Comparison of ENCODE assay signal across 10 cellular contexts in the genomic region with DNA sequence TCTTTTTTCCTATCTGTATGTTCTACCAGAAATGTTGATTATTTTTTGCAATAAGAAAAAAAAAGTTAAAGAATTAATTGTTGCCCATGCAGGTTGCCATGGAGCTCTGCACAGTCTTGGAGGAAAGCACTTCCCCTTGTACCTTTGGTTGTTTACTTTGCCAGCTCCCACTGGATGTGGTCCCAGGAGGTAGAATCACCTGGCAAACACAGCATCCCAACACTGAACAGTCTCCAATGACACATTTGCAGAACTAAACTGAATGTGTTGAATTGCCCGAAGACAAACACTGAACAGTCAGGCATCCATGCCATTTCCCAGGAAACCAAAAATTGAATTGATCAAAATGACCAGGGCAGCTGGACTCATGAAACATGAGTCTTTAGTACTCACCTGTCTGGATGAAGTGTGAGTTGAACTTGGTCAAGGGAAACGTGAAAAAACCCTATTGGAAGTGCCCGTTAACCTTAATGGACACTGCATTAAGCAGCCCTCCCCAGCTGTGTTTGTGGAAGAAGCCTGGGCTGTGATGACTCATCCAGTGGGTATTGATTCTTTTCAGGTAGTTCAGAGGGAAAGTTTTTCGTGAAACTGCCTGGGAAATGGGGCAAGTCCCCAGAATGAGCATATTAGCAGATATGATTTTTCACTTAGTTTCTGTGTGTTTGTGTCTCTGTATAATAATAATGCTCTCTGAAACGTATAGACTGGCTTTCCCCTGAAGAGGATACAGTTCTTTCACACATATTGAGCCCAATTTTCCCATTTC.
DNase-seq lines count a peak whose midpoint lies in the region; ATAC-seq, FAIRE-seq and TF ChIP-seq lines count a peak whose summit lies in the region.
"Had no signal": no experiment of that assay in that cellular context is flagged by ENCODE, and none has a peak within 500 bp of the region (broad histone marks: within the 10 kb centered on the region; RNA-seq: fewer than 3 reads in every experiment).

No MANE protein-coding gene starts in this region.

- H3K4me3 ChIP-seq in A549 = no peak overlapping the region
- H3K4me3 ChIP-seq: heart right ventricle had no signal

- CTCF ChIA-PET in A549 (lab: Yijun Ruan, JAX) = interaction anchor here (0.8 kb wide), 1 partner anchor 27 kb away, joined by 3 read pairs; no protein-coding TSS in a partner anchor

- H3K4me1 ChIP-seq in A549 = no peaks in the 10 kb centered on the region
- H3K4me1 ChIP-seq: heart right ventricle had no signal

- H3K9me3 ChIP-seq in A549 = no peaks in the 10 kb centered on the region
- H3K9me3 ChIP-seq: heart right ventricle had no signal

- no peak for TF ChIP-seq EP300 in A549 (IDR thresholded peaks at IDR 0.05)

- no peak for TF ChIP-seq POLR2A in A549 (IDR thresholded peaks at IDR 0.05; ENCODE audit: low read length)

- DNase-seq in A549 (ENCODE audit: low read depth in 1 of 2, low spot score in 1 of 2) = no peak
- DNase-seq in SIG-M5 (lab: John Stamatoyannopoulos, UW) = no peak
- DNase-seq in KG1 (lab: John Stamatoyannopoulos, UW) = no peak
- DNase-seq in NCI-H2171 (lab: John Stamatoyannopoulos, UW) = no peak
- DNase-seq in glomerular visceral epithelial cell (ENCODE audit: extremely low spot score) = no peak
- DNase-seq: heart right ventricle; stimulated activated CD4-positive, alpha-beta T cell treated with anti-CD3 and anti-CD28 coated beads, Interleukin-2, amount 100 ng/mL, for 24 hours had no signal

- ATAC-seq in A549 = no peak
- peak; percentile 47 for ATAC-seq in GM19328 (IDR thresholded peaks at IDR 0.05; ENCODE audit: unreplicated experiment)
- peak; percentile 35 for ATAC-seq in HG03139 (IDR thresholded peaks at IDR 0.05; ENCODE audit: unreplicated experiment)
- ATAC-seq: heart right ventricle had no signal

- 37% methylated on average over 5 of the region's 5 CpGs for WGBS in A549 (ENCODE audit: missing lambda C conversion rate)

- no peak overlapping the region for H3K4me2 ChIP-seq in A549

- H3K27ac ChIP-seq in A549 (no peak overlapping the region), VCaP (peak overlapping the region; percentile 85)
- H3K27ac ChIP-seq: heart right ventricle had no signal

- no peak for TF ChIP-seq RAD21 in A549 (conservative IDR thresholded peaks at IDR 0.05 in 1 of 2, IDR thresholded peaks at IDR 0.05 in 1 of 2)

- POLR2A ChIA-PET in A549 (lab: Yijun Ruan, JAX) = no interaction called here

- TF ChIP-seq CTCF in A549 (IDR thresholded peaks at IDR 0.05) (no peak), VCaP (conservative IDR thresholded peaks at IDR 0.05) (no peak)

- no peak for FAIRE-seq in A549 (lab: Jason Lieb, UNC)

TF ChIP-seq in A549, 52 proteins besides CTCF, POLR2A, EP300 and RAD21:
- TF ChIP-seq FOSL2 (IDR thresholded peaks at IDR 0.05) (no peak), FOSL2 (CRISPR knock-in tag; IDR thresholded peaks at IDR 0.05) (peak; percentile 34; the same call in 1 of the 2 replicates), CBX8 (IDR thresholded peaks at IDR 0.05) (no peak), HEYL (CRISPR knock-in tag; IDR thresholded peaks at IDR 0.05) (no peak)

Comparison
In these comparisons a context has a peak if more than half of its experiments do, and no peak if none do; other contexts are left out.
1. ATAC-seq: peak in GM19328 (single experiment) and HG03139 (single experiment); none in A549 (0 of 2).